Comparison of ENCODE assay signal across 8 cellular contexts in the genomic region with DNA sequence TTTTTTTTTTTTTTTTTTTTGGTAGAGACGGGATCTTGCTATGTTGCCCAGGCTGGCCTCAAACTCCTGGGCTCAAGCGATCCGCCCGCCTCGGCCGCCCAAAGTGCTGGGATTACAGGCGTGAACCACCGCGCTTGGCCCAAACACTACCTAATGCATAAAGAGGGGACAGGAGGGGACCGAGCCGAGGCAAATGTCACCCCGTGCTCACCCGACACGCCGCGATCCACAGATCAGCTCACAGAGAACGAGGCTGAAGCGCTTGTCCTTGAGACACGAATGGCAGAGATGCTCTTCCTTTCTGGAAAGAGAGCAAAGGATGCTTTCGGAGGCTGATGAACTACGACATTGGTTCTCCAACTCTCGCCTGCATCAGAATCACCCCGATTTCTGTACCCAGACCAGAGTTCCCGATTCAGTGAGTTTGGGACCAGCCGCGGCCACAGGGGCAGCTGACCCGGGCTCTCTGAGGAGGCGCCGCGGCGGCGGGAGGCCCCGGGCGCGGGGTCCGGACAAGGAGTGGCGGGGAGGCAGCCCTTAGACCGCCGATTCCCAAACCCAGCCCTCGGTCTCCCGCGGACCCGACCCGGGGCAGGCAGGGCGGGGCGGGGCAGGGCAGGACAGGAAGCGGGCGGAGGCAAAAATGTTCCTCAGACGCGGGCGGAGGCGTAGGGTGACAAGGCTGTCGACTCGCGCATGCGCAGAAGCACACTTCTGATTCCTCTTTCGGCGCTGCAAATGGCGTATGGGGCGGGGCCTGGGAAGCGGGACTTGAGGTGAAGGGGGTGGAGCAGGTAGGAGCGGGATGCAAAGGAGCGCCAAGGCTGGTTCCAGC. TPM values are rescaled to one million over a fixed set of nuclear protein-coding genes. Genes with fewer than 3 reads are reported as not detected.
DNase-seq lines count a peak whose midpoint lies in the region; ATAC-seq and TF ChIP-seq lines count a peak whose summit lies in the region.

Gene ZNF699, minus strand, starts transcription at position 700 of the 835 bp plus-strand sequence. CDS start 4,719 bp downstream, outside the sequence.

- TF ChIP-seq CTCF in GM13976 (IDR thresholded peaks at IDR 0.05; ENCODE audit: borderline replicate concordance, control extremely low read depth, extremely low read depth, insufficient read depth, missing control alignments) (no peak), right atrium auricular region (IDR thresholded peaks at IDR 0.05) (no peak), psoas muscle (IDR thresholded peaks at IDR 0.05) (no peak)

- WGBS in psoas muscle, 3 donors = 0 to 1% (median 0%) methylated on average over 55 to 63 of the region's 63 CpGs
- WGBS in urinary bladder = under 1% methylated on average over 63 of the region's 63 CpGs

- H3K4me1 ChIP-seq in right atrium auricular region (peaks cover 0 to 15% of the 10 kb centered on the region in 2 donors), psoas muscle (peaks cover 10% of the 10 kb centered on the region), urinary bladder (ENCODE audit: insufficient read depth) (no peaks in the 10 kb centered on the region)

- DNase-seq in GM13976 (ENCODE audit: low spot score) (peak; percentile 96), NCI-H1436 treated with DMSO at 0.1 percent for 48 hours (lab: John Stamatoyannopoulos, UW) (peak; percentile 79), T-helper 1 cell (peak; percentile 97 to 98 (median 98)), amygdala (lab: John Stamatoyannopoulos, UW) (peak; percentile 71 to 98 (median 94)), right atrium auricular region (ENCODE audit: low spot score) (peak; percentile 99), psoas muscle (peak; percentile 99)

- ATAC-seq in HG02852 (IDR thresholded peaks at IDR 0.05; ENCODE audit: unreplicated experiment) = peak; percentile 85
- ATAC-seq in psoas muscle = peak; percentile 98 to 100 (median 99)

- H3K4me3 ChIP-seq in right atrium auricular region = peak within 1 kb of the TSS; percentile 89 to 92
- H3K4me3 ChIP-seq in psoas muscle = peak within 1 kb of the TSS; percentile 81
- peak within 1 kb of the TSS; percentile 68 for H3K4me3 ChIP-seq in urinary bladder (ENCODE audit: low read depth, low read length)

- H3K36me3 ChIP-seq in right atrium auricular region (peaks cover 5% of the 10 kb centered on the region), psoas muscle (ENCODE audit: insufficient read depth in 1 of 2, low read depth in 1 of 2) (peaks cover 4 to 12% of the 10 kb centered on the region in 2 donors), urinary bladder (ENCODE audit: insufficient read depth) (no peaks in the 10 kb centered on the region)

- H3K27me3 ChIP-seq in right atrium auricular region (no peaks in the 10 kb centered on the region), psoas muscle (ENCODE audit: insufficient read depth in 3 of 3, low read length in 2 of 3) (no peaks in the 10 kb centered on the region)

- H3K9me3 ChIP-seq in right atrium auricular region (no peaks in the 10 kb centered on the region), psoas muscle (peaks cover 12% of the 10 kb centered on the region)

- H3K27ac ChIP-seq in right atrium auricular region (peak within 1 kb of the TSS; percentile 91 to 96), psoas muscle (peak within 1 kb of the TSS; percentile 87), urinary bladder (ENCODE audit: low read depth) (peak within 1 kb of the TSS; percentile 98)

- intact Hi-C loops in psoas muscle (cut with DNase I) = no loop called here

- in situ Hi-C loops in GM13976 (cut with MboI; ENCODE audit: low sequenced_read_pairs, unreplicated experiment) = loop anchor here (10.0 kb wide), 1 partner anchor 485 kb away; no protein-coding TSS in a partner anchor

RNA-seq across cellular contexts. Expression of gene ZNF699, which starts in this region (rescaled TPM):
- 1 to 10 TPM; 7.0 to 8.0 TPM for total RNA-seq in right atrium auricular region
- total RNA-seq in psoas muscle = 1 to 10 TPM; 1.5 to 2.9 (median 2.4) TPM
- 1 to 10 TPM in 2 of 3 donors, under 1 TPM in 1; 0.15 to 1.8 (median 1.0) TPM for polyA plus RNA-seq in psoas muscle
- total RNA-seq in urinary bladder = 15.2 TPM
- polyA plus RNA-seq in urinary bladder = 5.3 TPM

Comparison
In these comparisons a context has a peak if more than half of its experiments do, and no peak if none do; other contexts are left out.
1. Peak in every context shown above with its lines: DNase-seq, ATAC-seq, H3K4me3 ChIP-seq and H3K27ac ChIP-seq.